ENCODE assay signal across 8 cellular contexts in the genomic region with DNA sequence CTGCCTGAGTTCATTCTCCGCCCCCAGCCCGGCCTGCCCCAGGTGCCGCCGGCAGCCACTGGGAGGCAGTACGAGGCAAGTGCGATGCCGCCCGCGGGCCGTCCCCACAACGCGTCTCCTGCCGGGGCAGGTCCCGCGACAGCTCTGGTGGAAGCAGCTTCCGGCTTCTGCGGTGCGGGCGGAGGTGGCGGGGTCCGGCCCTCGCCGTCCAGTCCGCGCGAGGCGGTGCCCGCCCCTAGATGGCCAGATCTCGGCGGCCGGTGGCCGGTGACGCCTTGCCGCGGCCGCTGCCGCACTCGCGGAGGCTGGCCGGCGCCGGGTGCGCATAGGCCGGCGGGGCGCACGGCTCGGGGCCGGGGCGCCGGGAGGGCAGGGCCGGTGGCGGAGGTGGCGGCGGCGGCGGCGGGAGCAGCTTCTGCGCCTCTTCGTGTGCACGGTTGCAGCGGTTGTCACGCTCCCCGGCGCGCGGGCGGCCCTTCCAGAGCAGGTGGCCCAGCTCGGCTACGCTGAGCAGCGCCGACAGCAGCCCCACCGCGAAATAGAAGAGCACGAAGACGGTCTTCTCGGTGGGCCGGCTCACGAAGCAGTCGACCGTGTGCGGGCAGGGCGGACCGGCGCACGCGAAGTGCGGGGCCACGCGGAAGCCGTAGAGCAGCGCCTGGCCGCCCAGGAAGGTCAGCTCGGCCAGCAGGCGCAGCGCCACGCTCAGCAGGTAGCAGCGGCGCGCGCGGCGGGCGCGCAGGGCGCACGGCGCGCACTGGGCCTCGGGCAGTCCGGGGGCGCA. TPM values are rescaled to one million over a fixed set of nuclear protein-coding genes. Genes with fewer than 3 reads are reported as not detected.
DNase-seq lines count a peak whose midpoint lies in the region; ATAC-seq and TF ChIP-seq lines count a peak whose summit lies in the region.

No MANE protein-coding gene starts in this region.

- ATAC-seq in GM19372 (IDR thresholded peaks at IDR 0.05; ENCODE audit: low read depth, unreplicated experiment) (peak; percentile 62), sciatic nerve (peak; percentile 14)

- H3K27me3 ChIP-seq in SJSA1 (replicated peaks): no peaks in the 10 kb centered on the region
- peaks cover 27% of the 10 kb centered on the region for H3K27me3 ChIP-seq in cardiac muscle cell

- DNase-seq in CD1c-positive myeloid dendritic cell (ENCODE audit: extremely low spot score) (peak; percentile 86), HuH-7 (ENCODE audit: low spot score) (peak; percentile 94), SJSA1 (ENCODE audit: low read depth in 1 of 2, low spot score in 2 of 2) (peak; percentile 57 to 81), cardiac muscle cell (ENCODE audit: low read depth in 1 of 2, low spot score in 1 of 2) (peak; percentile 80 to 89), sciatic nerve (ENCODE audit: low spot score) (peak; percentile 70), foreskin melanocyte (no peak)
- peak; percentile 57 to 76 (median 70) for DNase-seq in activated naive CD4-positive, alpha-beta T cell (lab: John Stamatoyannopoulos, UW)

- TF ChIP-seq CTCF in cardiac muscle cell (IDR thresholded peaks at IDR 0.05; ENCODE audit: low read depth, low read length): peak; percentile 75

- H3K4me1 ChIP-seq in SJSA1 (replicated peaks): peaks cover 26% of the 10 kb centered on the region
- no peaks in the 10 kb centered on the region for H3K4me1 ChIP-seq in cardiac muscle cell (ENCODE audit: low read depth)

- intact Hi-C loops in sciatic nerve (cut with DNase I): no loop called here

- H3K9me3 ChIP-seq in SJSA1 (replicated peaks): no peaks in the 10 kb centered on the region
- H3K9me3 ChIP-seq in cardiac muscle cell (ENCODE audit: low read depth): no peaks in the 10 kb centered on the region

- peaks cover under 1% of the 10 kb centered on the region for H3K36me3 ChIP-seq in SJSA1
- H3K36me3 ChIP-seq in cardiac muscle cell: no peaks in the 10 kb centered on the region

- peak overlapping the region; percentile 60 for H3K4me3 ChIP-seq in SJSA1
- H3K4me3 ChIP-seq in cardiac muscle cell: peak overlapping the region; percentile 51

- H3K27ac ChIP-seq in SJSA1 (no peak overlapping the region), cardiac muscle cell (no peak overlapping the region)

RNA-seq across cellular contexts. Expression of gene GJD3, which starts 1.6 kb away (rescaled TPM):
- total RNA-seq in SJSA1 (2014; rRNA removed; shearing (Covaris generic)): not detected in 2 replicates
- total RNA-seq in cardiac muscle cell (0.48 and 1.7 TPM in 2 replicates), sciatic nerve (not detected)
- polyA plus RNA-seq in cardiac muscle cell: 4.6 and 8.6 TPM in 2 replicates

RNA-seq across cellular contexts. Expression of gene RARA, which starts 53.9 kb away (rescaled TPM):
- 30.7 and 38.5 TPM in 2 replicates for total RNA-seq in SJSA1 (2014; rRNA removed; shearing (Covaris generic))
- total RNA-seq in cardiac muscle cell (58.9 and 61.3 TPM in 2 replicates), sciatic nerve (74.4 TPM)
- polyA plus RNA-seq in cardiac muscle cell: 33.2 and 43.4 TPM in 2 replicates

RNA-seq across cellular contexts. Expression of gene TOP2A, which starts 54.8 kb away (rescaled TPM):
- total RNA-seq in SJSA1 (2014; rRNA removed; shearing (Covaris generic)): 264 and 389 TPM in 2 replicates
- 11.1 and 127 TPM in 2 replicates for total RNA-seq in cardiac muscle cell
- 21.7 and 168 TPM in 2 replicates for polyA plus RNA-seq in cardiac muscle cell
- 1.4 TPM for total RNA-seq in sciatic nerve
